32 cellular contexts compared by ENCODE assay signal in genomic region chr13:71144883-71145282, GRCh38.
"Had no signal": no experiment of that assay in that cellular context is flagged by ENCODE, and none has a peak within 500 bp of the region (broad histone marks: within the 10 kb centered on the region; RNA-seq: fewer than 3 reads in every experiment).

No MANE protein-coding gene starts in this region.

- H3K4me3 ChIP-seq: adrenal gland, body of pancreas, breast epithelium had no signal

- H3K36me3 ChIP-seq: adrenal gland, brain microvascular endothelial cell, breast epithelium had no signal

- ATAC-seq: activated CD8-positive, alpha-beta memory T cell treated with anti-CD3 and anti-CD28 coated beads, Interleukin-2, amount 10 ng/mL, durations not matched to agents 7 days and 5 days; activated CD8-positive, alpha-beta T cell treated with anti-CD3 and anti-CD28 coated beads, Interleukin-2, amount 10 ng/mL, durations not matched to agents 7 days and 5 days; activated naive CD4-positive, alpha-beta T cell treated with anti-CD3 and anti-CD28 coated beads, Interleukin-2, amount 50 U/mL, for 72 hours; body of pancreas had no signal

- H3K27me3 ChIP-seq: adrenal gland, brain microvascular endothelial cell, breast epithelium had no signal

- H3K9me3 ChIP-seq: adrenal gland, body of pancreas, breast epithelium had no signal

- FAIRE-seq: astrocyte, colon, TTC549 had no signal

- H3K27ac ChIP-seq: adrenal gland, body of pancreas, brain microvascular endothelial cell, breast epithelium, VCaP had no signal

- DNase-seq: activated B cell treated with CpG ODN at 0.5 μM for 24 hours; activated CD4-positive, alpha-beta memory T cell treated with anti-CD3 and anti-CD28 coated beads, Interleukin-2, amount 10 ng/mL, durations not matched to agents 7 days and 5 days; activated CD4-positive, alpha-beta T cell treated with anti-CD3 and anti-CD28 coated beads for 48 hours; activated CD4-positive, alpha-beta T cell treated with anti-CD3 and anti-CD28 coated beads, Interleukin-2, amount 10 ng/mL, durations not matched to agents 7 days and 5 days; activated CD4-positive, alpha-beta T cell treated with anti-CD3 and anti-CD28 coated beads, Interleukin-2, amount 50 U/mL, for 48 hours; activated CD4-positive, CD25-positive, alpha-beta regulatory T cell treated with anti-CD3 and anti-CD28 coated beads, Interleukin-2, amount 50 U/mL, for 72 hours; activated CD8-positive, alpha-beta memory T cell treated with anti-CD3 and anti-CD28 coated beads for 24 hours; activated CD8-positive, alpha-beta memory T cell treated with anti-CD3 and anti-CD28 coated beads, Interleukin-2, amount 10 ng/mL, durations not matched to agents 7 days and 5 days; activated CD8-positive, alpha-beta memory T cell treated with anti-CD3 and anti-CD28 coated beads, Interleukin-2, amount 50 U/mL, for 48 hours; activated CD8-positive, alpha-beta T cell treated with anti-CD3 and anti-CD28 coated beads, Interleukin-2, amount 10 ng/mL, durations not matched to agents 7 days and 5 days; activated effector memory CD4-positive, alpha-beta T cell treated with anti-CD3 and anti-CD28 coated beads, Interleukin-2, amount 50 U/mL, for 16 hours; activated gamma-delta T cell treated with Interleukin-2 at 50 U/mL for 16 hours; activated naive CD4-positive, alpha-beta T cell; activated naive CD4-positive, alpha-beta T cell treated with anti-CD3 and anti-CD28 coated beads for 36 hours; activated naive CD4-positive, alpha-beta T cell treated with anti-CD3 and anti-CD28 coated beads, Interleukin-2, amount 50 U/mL, for 16 hours; activated naive CD8-positive, alpha-beta T cell treated with anti-CD3 and anti-CD28 coated beads for 36 hours; activated T-cell treated with anti-CD3 and anti-CD28 coated beads, Interleukin-2, amount 50 U/mL, for 24 hours; activated T-cell treated with anti-CD3 and anti-CD28 coated beads, Interleukin-2, amount 50 U/mL, for 48 hours; adrenal gland; amniotic stem cell; aorta; body of pancreas; brain microvascular endothelial cell; central memory CD4-positive, alpha-beta T cell; T-helper 2 cell; T-helper 9 cell had no signal

- H3K4me1 ChIP-seq: adrenal gland, body of pancreas, breast epithelium had no signal
